19 cellular contexts compared by ENCODE assay signal in genomic region chr7:91137969-91138368, GRCh38.
DNase-seq lines count a peak whose midpoint lies in the region; ATAC-seq and TF ChIP-seq lines count a peak whose summit lies in the region.
"Had no signal": no experiment of that assay in that cellular context is flagged by ENCODE, and none has a peak within 500 bp of the region (broad histone marks: within the 10 kb centered on the region; RNA-seq: fewer than 3 reads in every experiment).

No MANE protein-coding gene starts in this region.

- WGBS in esophagus squamous epithelium, 2 donors: 72 to 76% methylated on average over 1 of the region's 1 CpG
- WGBS in stomach, 5 donors: 61 to 84% (median 76%) methylated on average over 1 of the region's 1 CpG

- peaks cover 29% of the 10 kb centered on the region for H3K4me1 Mint-ChIP-seq in nephron
- H3K4me1 Mint-ChIP-seq: CD4-positive, CD25-positive, alpha-beta regulatory T cell had no signal

- no peak overlapping the region for H3K4me3 ChIP-seq in BLaER1
- H3K4me3 ChIP-seq in HEK293 (ENCODE audit: low read depth, low read length): no peak overlapping the region
- H3K4me3 ChIP-seq in esophagus squamous epithelium: no peak overlapping the region
- H3K4me3 ChIP-seq in stomach: no peak overlapping the region
- H3K4me3 ChIP-seq: GM12878, GM23338 had no signal

- H3K27me3 Mint-ChIP-seq in nephron (ENCODE audit: low read depth): no peaks in the 10 kb centered on the region
- H3K27me3 Mint-ChIP-seq: CD4-positive, CD25-positive, alpha-beta regulatory T cell had no signal

- H3K4me2 ChIP-seq in BLaER1: peak overlapping the region; percentile 16; the same call in 1 of the 2 replicates
- H3K4me2 ChIP-seq: GM23338 had no signal

- DNase-seq in esophagus squamous epithelium (lab: John Stamatoyannopoulos, UW): no peak
- no peak for DNase-seq in stomach
- DNase-seq: Caco-2; CD4-positive, CD25-positive, alpha-beta regulatory T cell; CD8-positive, alpha-beta T cell; DMS153; DND-41; H9; HFFc6 had no signal

- CTCF ChIA-PET in HEK293 (lab: Yijun Ruan, JAX): no interaction called here

- peak overlapping the region; percentile 78 to 93 (median 92) for H3K27ac Mint-ChIP-seq in nephron
- H3K27ac Mint-ChIP-seq: CD4-positive, CD25-positive, alpha-beta regulatory T cell; CD8-positive, alpha-beta T cell; GM23338; H9; HFFc6 had no signal

- no peaks in the 10 kb centered on the region for H3K27me3 ChIP-seq in BLaER1
- no peaks in the 10 kb centered on the region for H3K27me3 ChIP-seq in esophagus squamous epithelium
- no peaks in the 10 kb centered on the region for H3K27me3 ChIP-seq in stomach

- ATAC-seq in GM19397 (IDR thresholded peaks at IDR 0.05; ENCODE audit: unreplicated experiment): no peak
- ATAC-seq in HG02571 (IDR thresholded peaks at IDR 0.05; ENCODE audit: unreplicated experiment): no peak
- ATAC-seq: CD8-positive, alpha-beta T cell; GM12878; GM23338; HCT116 had no signal

- H4K20me1 ChIP-seq in BLaER1: no peaks in the 10 kb centered on the region

- peaks cover 4% of the 10 kb centered on the region; the same call in 1 of the 2 replicates for H3K9me3 ChIP-seq in BLaER1
- no peaks in the 10 kb centered on the region for H3K9me3 ChIP-seq in HEK293 (ENCODE audit: control insufficient read depth, insufficient read depth, low read depth, low read length)
- no peaks in the 10 kb centered on the region for H3K9me3 ChIP-seq in esophagus squamous epithelium
- no peaks in the 10 kb centered on the region for H3K9me3 ChIP-seq in stomach
- H3K9me3 ChIP-seq: Caco-2 had no signal

- POLR2A ChIA-PET in HEK293 (lab: Yijun Ruan, JAX): no interaction called here

- no peaks in the 10 kb centered on the region for H3K9me3 Mint-ChIP-seq in nephron
- H3K9me3 Mint-ChIP-seq: CD8-positive, alpha-beta T cell; GM23338; H9; HFFc6 had no signal

- H3K4me1 ChIP-seq in BLaER1 (peaks cover 23% of the 10 kb centered on the region), HEK293 (ENCODE audit: control insufficient read depth, insufficient read depth, low read length) (peaks cover 15% of the 10 kb centered on the region), esophagus squamous epithelium (no peaks in the 10 kb centered on the region), stomach (peaks cover 0 to 4% (median 0%) of the 10 kb centered on the region in 4 donors)
- H3K4me1 ChIP-seq: Caco-2 had no signal

- H3K9ac ChIP-seq in BLaER1: no peak overlapping the region

- intact Hi-C loops in esophagus squamous epithelium (cut with DNase I) (no loop called here), stomach (cut with DNase I; ENCODE audit: low total_unique reads) (no loop called here)

- TF ChIP-seq POLR2A in esophagus squamous epithelium (IDR thresholded peaks at IDR 0.05) (no peak), stomach (IDR thresholded peaks at IDR 0.05) (no peak)

- H3K27ac ChIP-seq in BLaER1: no peak overlapping the region
- H3K27ac ChIP-seq in HEK293 (ENCODE audit: extremely low read depth, low read depth, low read length): no peak overlapping the region
- peak overlapping the region; percentile 58 for H3K27ac ChIP-seq in VCaP
- no peak overlapping the region for H3K27ac ChIP-seq in esophagus squamous epithelium
- no peak overlapping the region for H3K27ac ChIP-seq in stomach
- H3K27ac ChIP-seq: C4-2B had no signal

- TF ChIP-seq EP300 in stomach (IDR thresholded peaks at IDR 0.05): no peak

- TF ChIP-seq CTCF in HEK293 (tag by site-specific recombination; IDR thresholded peaks at IDR 0.05) (no peak), VCaP (conservative IDR thresholded peaks at IDR 0.05) (no peak), nephron (IDR thresholded peaks at IDR 0.05; ENCODE audit: unreplicated experiment in 3 of 3) (no peak), esophagus squamous epithelium (IDR thresholded peaks at IDR 0.05) (no peak), stomach (IDR thresholded peaks at IDR 0.05) (no peak)

- H3K36me3 ChIP-seq in BLaER1: no peaks in the 10 kb centered on the region
- no peaks in the 10 kb centered on the region for H3K36me3 ChIP-seq in HEK293 (ENCODE audit: control insufficient read depth in 2 of 2, insufficient read depth in 1 of 2, low read length in 2 of 2)
- no peaks in the 10 kb centered on the region for H3K36me3 ChIP-seq in esophagus squamous epithelium
- no peaks in the 10 kb centered on the region for H3K36me3 ChIP-seq in stomach

- no peak overlapping the region for H3K4me3 Mint-ChIP-seq in nephron
- H3K4me3 Mint-ChIP-seq: CD4-positive, CD25-positive, alpha-beta regulatory T cell; CD8-positive, alpha-beta T cell; GM23338; H9; HFFc6 had no signal

- no peaks in the 10 kb centered on the region for H3K36me3 Mint-ChIP-seq in nephron (ENCODE audit: low read depth)
- H3K36me3 Mint-ChIP-seq: CD4-positive, CD25-positive, alpha-beta regulatory T cell; CD8-positive, alpha-beta T cell had no signal

TF ChIP-seq in HEK293, 187 proteins besides CTCF, POLR2A, EP300 and RAD21:
- no peak for TF ChIP-seq GLIS2 (tag by site-specific recombination; IDR thresholded peaks at IDR 0.05)
- TF ChIP-seq ZNF239 (tag by site-specific recombination; IDR thresholded peaks at IDR 0.05): no peak
- TF ChIP-seq FEZF1 (tag by site-specific recombination; IDR thresholded peaks at IDR 0.05): peak; percentile 41; the same call in 1 of the 2 replicates
- no peak for TF ChIP-seq ZNF514 (tag by site-specific recombination; IDR thresholded peaks at IDR 0.05)
- no peak for TF ChIP-seq ZFP41 (tag by site-specific recombination; IDR thresholded peaks at IDR 0.05; ENCODE audit: borderline replicate concordance)
- no peak for TF ChIP-seq ZNF629 (tag by site-specific recombination; IDR thresholded peaks at IDR 0.05)
- TF ChIP-seq MZF1 (tag by site-specific recombination; IDR thresholded peaks at IDR 0.05; ENCODE audit: borderline replicate concordance): no peak
- TF ChIP-seq MYNN (tag by site-specific recombination; IDR thresholded peaks at IDR 0.05; ENCODE audit: borderline replicate concordance): no peak
- TF ChIP-seq ZNF580 (tag by site-specific recombination; IDR thresholded peaks at IDR 0.05): peak; percentile 31; the same call in 1 of the 2 replicates
- TF ChIP-seq, protein P1, sequence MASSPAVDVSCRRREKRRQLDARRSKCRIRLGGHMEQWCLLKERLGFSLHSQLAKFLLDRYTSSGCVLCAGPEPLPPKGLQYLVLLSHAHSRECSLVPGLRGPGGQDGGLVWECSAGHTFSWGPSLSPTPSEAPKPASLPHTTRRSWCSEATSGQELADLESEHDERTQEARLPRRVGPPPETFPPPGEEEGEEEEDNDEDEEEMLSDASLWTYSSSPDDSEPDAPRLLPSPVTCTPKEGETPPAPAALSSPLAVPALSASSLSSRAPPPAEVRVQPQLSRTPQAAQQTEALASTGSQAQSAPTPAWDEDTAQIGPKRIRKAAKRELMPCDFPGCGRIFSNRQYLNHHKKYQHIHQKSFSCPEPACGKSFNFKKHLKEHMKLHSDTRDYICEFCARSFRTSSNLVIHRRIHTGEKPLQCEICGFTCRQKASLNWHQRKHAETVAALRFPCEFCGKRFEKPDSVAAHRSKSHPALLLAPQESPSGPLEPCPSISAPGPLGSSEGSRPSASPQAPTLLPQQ (tag by site-specific recombination; IDR thresholded peaks at IDR 0.05): no peak
- TF ChIP-seq TCF7L2 (IDR thresholded peaks at IDR 0.05; ENCODE audit: borderline replicate concordance, low read depth, low read length): peak; percentile 90; the same call in 1 of the 2 replicates
- TF ChIP-seq ZNF132 (tag by site-specific recombination; IDR thresholded peaks at IDR 0.05; ENCODE audit: borderline replicate concordance): no peak
- no peak for TF ChIP-seq ZNF585B (tag by site-specific recombination; IDR thresholded peaks at IDR 0.05)
- TF ChIP-seq OSR2 (tag by site-specific recombination; IDR thresholded peaks at IDR 0.05): peak; percentile 24; the same call in 1 of the 2 replicates
- TF ChIP-seq, protein P2, sequence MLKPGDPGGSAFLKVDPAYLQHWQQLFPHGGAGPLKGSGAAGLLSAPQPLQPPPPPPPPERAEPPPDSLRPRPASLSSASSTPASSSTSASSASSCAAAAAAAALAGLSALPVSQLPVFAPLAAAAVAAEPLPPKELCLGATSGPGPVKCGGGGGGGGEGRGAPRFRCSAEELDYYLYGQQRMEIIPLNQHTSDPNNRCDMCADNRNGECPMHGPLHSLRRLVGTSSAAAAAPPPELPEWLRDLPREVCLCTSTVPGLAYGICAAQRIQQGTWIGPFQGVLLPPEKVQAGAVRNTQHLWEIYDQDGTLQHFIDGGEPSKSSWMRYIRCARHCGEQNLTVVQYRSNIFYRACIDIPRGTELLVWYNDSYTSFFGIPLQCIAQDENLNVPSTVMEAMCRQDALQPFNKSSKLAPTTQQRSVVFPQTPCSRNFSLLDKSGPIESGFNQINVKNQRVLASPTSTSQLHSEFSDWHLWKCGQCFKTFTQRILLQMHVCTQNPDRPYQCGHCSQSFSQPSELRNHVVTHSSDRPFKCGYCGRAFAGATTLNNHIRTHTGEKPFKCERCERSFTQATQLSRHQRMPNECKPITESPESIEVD (tag by site-specific recombination; IDR thresholded peaks at IDR 0.05): peak; percentile 63; the same call in 1 of the 2 replicates
- peak; percentile 62; the same call in 1 of the 2 replicates for TF ChIP-seq ZNF843 (tag by site-specific recombination; IDR thresholded peaks at IDR 0.05)
